In genomic region chr17:17694229-17695081, GRCh38 we compare ENCODE assay signal across 1 cellular context.
TF ChIP-seq lines count a peak whose summit lies in the region.

No MANE protein-coding gene starts in this region.

TF ChIP-seq in K562, 482 proteins besides CTCF, POLR2A, EP300 and RAD21 (continued from another document and continues in another):
- TF ChIP-seq, protein P1, sequence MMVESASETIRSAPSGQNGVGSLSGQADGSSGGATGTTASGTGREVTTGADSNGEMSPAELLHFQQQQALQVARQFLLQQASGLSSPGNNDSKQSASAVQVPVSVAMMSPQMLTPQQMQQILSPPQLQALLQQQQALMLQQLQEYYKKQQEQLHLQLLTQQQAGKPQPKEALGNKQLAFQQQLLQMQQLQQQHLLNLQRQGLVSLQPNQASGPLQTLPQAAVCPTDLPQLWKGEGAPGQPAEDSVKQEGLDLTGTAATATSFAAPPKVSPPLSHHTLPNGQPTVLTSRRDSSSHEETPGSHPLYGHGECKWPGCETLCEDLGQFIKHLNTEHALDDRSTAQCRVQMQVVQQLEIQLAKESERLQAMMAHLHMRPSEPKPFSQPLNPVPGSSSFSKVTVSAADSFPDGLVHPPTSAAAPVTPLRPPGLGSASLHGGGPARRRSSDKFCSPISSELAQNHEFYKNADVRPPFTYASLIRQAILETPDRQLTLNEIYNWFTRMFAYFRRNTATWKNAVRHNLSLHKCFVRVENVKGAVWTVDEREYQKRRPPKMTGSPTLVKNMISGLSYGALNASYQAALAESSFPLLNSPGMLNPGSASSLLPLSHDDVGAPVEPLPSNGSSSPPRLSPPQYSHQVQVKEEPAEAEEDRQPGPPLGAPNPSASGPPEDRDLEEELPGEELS (CRISPR knock-in tag; IDR thresholded peaks at IDR 0.05; ENCODE audit: borderline replicate concordance): no peak
- no peak for TF ChIP-seq ZNF311 (CRISPR knock-in tag; IDR thresholded peaks at IDR 0.05)
- TF ChIP-seq USF2 (CRISPR knock-in tag; IDR thresholded peaks at IDR 0.05): no peak
- TF ChIP-seq SETDB1 (IDR thresholded peaks at IDR 0.05; ENCODE audit: low read length): no peak
- no peak for TF ChIP-seq HDAC3 (IDR thresholded peaks at IDR 0.05; ENCODE audit: borderline replicate concordance, partially characterized antibody)
- no peak for TF ChIP-seq MBD2 (IDR thresholded peaks at IDR 0.05; ENCODE audit: borderline replicate concordance, low read depth)
- no peak for TF ChIP-seq ELK1 (CRISPR knock-in tag; IDR thresholded peaks at IDR 0.05)
- no peak for TF ChIP-seq ESRRB (CRISPR knock-in tag; IDR thresholded peaks at IDR 0.05; ENCODE audit: borderline replicate concordance)
- TF ChIP-seq KLF6 (CRISPR knock-in tag; IDR thresholded peaks at IDR 0.05; ENCODE audit: borderline replicate concordance): no peak
- no peak for TF ChIP-seq TCFL5 (CRISPR knock-in tag; conservative IDR thresholded peaks at IDR 0.05)
- no peak; the same call in 1 of the 2 replicates for TF ChIP-seq NFIC (IDR thresholded peaks at IDR 0.05)
- TF ChIP-seq, protein P2, sequence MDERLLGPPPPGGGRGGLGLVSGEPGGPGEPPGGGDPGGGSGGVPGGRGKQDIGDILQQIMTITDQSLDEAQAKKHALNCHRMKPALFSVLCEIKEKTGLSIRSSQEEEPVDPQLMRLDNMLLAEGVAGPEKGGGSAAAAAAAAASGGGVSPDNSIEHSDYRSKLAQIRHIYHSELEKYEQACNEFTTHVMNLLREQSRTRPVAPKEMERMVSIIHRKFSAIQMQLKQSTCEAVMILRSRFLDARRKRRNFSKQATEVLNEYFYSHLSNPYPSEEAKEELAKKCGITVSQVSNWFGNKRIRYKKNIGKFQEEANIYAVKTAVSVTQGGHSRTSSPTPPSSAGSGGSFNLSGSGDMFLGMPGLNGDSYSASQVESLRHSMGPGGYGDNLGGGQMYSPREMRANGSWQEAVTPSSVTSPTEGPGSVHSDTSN (CRISPR knock-in tag; IDR thresholded peaks at IDR 0.05; ENCODE audit: low read depth): no peak
- TF ChIP-seq, protein P2 (tag; conservative IDR thresholded peaks at IDR 0.05; ENCODE audit: low read depth): no peak
- no peak for TF ChIP-seq KDM2B (CRISPR knock-in tag; IDR thresholded peaks at IDR 0.05)
- TF ChIP-seq L3MBTL2 (IDR thresholded peaks at IDR 0.05): peak; percentile 96
- no peak for TF ChIP-seq MTA1 (IDR thresholded peaks at IDR 0.05; ENCODE audit: borderline replicate concordance)
- no peak for TF ChIP-seq RFX5 (IDR thresholded peaks at IDR 0.05; ENCODE audit: low read depth, low read length)
- peak; percentile 3; the same call in 1 of the 2 replicates for TF ChIP-seq ZBTB7A (IDR thresholded peaks at IDR 0.05; ENCODE audit: borderline replicate concordance, control insufficient read depth, low read depth, low read length)
- no peak for TF ChIP-seq FOXA3 (CRISPR knock-in tag; conservative IDR thresholded peaks at IDR 0.05 in 1 of 2, IDR thresholded peaks at IDR 0.05 in 1 of 2)
- no peak for TF ChIP-seq ZNF165 (CRISPR knock-in tag; IDR thresholded peaks at IDR 0.05; ENCODE audit: borderline replicate concordance)
- no peak for TF ChIP-seq POLR2B (IDR thresholded peaks at IDR 0.05; ENCODE audit: low read depth, partially characterized antibody)
- no peak for TF ChIP-seq LEF1 (IDR thresholded peaks at IDR 0.05)
- no peak for TF ChIP-seq KDM5B (IDR thresholded peaks at IDR 0.05; ENCODE audit: insufficient replicate concordance, low read depth, low read length)
- TF ChIP-seq ZNF408 (CRISPR knock-in tag; IDR thresholded peaks at IDR 0.05; ENCODE audit: low read depth): no peak
- no peak for TF ChIP-seq ZNF398 (CRISPR knock-in tag; IDR thresholded peaks at IDR 0.05)
- no peak for TF ChIP-seq POLR2AphosphoS2 (IDR thresholded peaks at IDR 0.05; ENCODE audit: low read length)
- no peak for TF ChIP-seq BRD4 (IDR thresholded peaks at IDR 0.05)
- no peak for TF ChIP-seq ARID2 (IDR thresholded peaks at IDR 0.05)
- TF ChIP-seq CCAR2 (IDR thresholded peaks at IDR 0.05; ENCODE audit: low read depth, low read length): no peak
- TF ChIP-seq NCOA4 (IDR thresholded peaks at IDR 0.05; ENCODE audit: partially characterized antibody): no peak
- TF ChIP-seq SNAPC5 (CRISPR knock-in tag; IDR thresholded peaks at IDR 0.05): no peak
- TF ChIP-seq, protein P3, sequence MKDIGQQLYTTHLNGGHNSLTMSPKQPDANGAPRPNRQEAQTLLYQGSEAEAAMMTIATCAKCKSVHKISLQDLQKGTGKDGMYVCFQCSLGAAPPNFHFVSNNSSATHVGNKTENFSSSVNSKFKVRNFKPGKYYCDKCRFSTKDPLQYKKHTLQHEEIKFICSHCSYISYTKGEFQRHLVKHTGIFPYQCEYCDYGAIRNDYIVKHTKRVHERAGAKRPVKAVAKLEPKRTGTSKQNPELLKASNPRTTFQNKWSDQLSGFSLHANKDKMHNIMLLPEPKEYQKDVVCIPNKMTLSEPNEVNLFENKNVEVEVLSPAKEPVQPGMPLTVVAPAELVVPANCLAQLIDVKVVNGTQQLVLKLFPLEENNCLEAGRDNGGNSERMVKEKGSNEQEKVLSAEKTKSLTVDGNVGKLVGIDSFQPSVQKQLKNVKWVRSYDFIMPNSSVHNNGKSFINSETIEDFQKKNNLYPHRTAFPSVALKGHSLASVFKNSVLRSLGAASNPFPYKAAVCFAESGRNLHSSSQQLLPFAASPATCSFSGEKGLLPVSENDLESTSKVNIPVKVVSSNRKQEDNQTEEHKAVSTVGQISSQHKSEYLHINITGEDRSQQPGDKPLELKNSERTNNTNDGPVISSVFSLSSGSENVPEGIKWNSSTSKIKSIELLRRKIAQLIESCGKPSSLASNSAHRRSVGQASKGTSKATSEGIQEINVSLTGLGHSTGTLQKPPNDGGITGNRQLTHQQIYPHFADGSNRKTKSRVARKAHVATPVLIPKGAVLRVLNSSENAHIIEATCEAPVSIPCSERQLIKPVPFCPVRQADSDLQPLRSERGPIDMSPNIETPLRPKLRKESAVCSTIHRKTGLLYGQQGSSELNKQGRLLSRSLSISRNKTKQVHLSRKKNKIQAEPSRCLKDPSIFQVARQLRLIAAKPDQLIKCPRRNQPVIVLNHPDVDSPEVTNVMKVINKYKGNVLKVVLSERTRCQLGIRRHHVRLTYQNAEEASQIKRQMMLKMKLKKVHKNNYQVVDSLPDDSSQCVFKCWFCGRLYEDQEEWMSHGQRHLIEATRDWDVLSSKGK (CRISPR knock-in tag; IDR thresholded peaks at IDR 0.05): no peak
- no peak for TF ChIP-seq ZNF77 (CRISPR knock-in tag; IDR thresholded peaks at IDR 0.05)
- TF ChIP-seq ZNF76 (CRISPR knock-in tag; IDR thresholded peaks at IDR 0.05; ENCODE audit: borderline replicate concordance): no peak
- no peak for TF ChIP-seq ZNF507 (tag; conservative IDR thresholded peaks at IDR 0.05)
- no peak for TF ChIP-seq RBM25 (IDR thresholded peaks at IDR 0.05; ENCODE audit: low read depth, low read length, severe bottlenecking)
- no peak for TF ChIP-seq XRCC5 (IDR thresholded peaks at IDR 0.05; ENCODE audit: low read depth, low read length)
- peak; percentile 57; the same call in 1 of the 2 replicates for TF ChIP-seq CXXC5 (CRISPR knock-in tag; IDR thresholded peaks at IDR 0.05)
- TF ChIP-seq RFX1 (IDR thresholded peaks at IDR 0.05): no peak; the same call in 1 of the 2 replicates
- TF ChIP-seq FOXP1 (CRISPR knock-in tag; IDR thresholded peaks at IDR 0.05): no peak
- no peak for TF ChIP-seq MCM7 (IDR thresholded peaks at IDR 0.05)
- TF ChIP-seq RNF2 (IDR thresholded peaks at IDR 0.05): peak; percentile 59; the same call in 1 of the 2 replicates
- TF ChIP-seq HNRNPL (IDR thresholded peaks at IDR 0.05; ENCODE audit: low read depth, low read length): no peak
- no peak for TF ChIP-seq BDP1 (IDR thresholded peaks at IDR 0.05; ENCODE audit: insufficient read depth, insufficient read length)
- TF ChIP-seq LCOR (CRISPR knock-in tag; IDR thresholded peaks at IDR 0.05): no peak
- no peak for TF ChIP-seq SRSF7 (optimal IDR thresholded peaks at IDR 0.05; ENCODE audit: low read depth, low read length)
- TF ChIP-seq ZNF436 (CRISPR knock-in tag; IDR thresholded peaks at IDR 0.05): no peak
- no peak for TF ChIP-seq ZNF146 (CRISPR knock-in tag; IDR thresholded peaks at IDR 0.05; ENCODE audit: unreplicated experiment)
- TF ChIP-seq BRD9 (IDR thresholded peaks at IDR 0.05; ENCODE audit: low read depth, partially characterized antibody): no peak
